ENCODE assay signal across 9 cellular contexts in genomic region chr14:21103165-21103709, GRCh38. TPM values are rescaled to one million over a fixed set of nuclear protein-coding genes. Genes with fewer than 3 reads are reported as not detected.
A peak's percentile ranks its signal among the peaks of the same experiment; 100 is the strongest.
DNase-seq lines count a peak whose midpoint lies in the region; ATAC-seq and TF ChIP-seq lines count a peak whose summit lies in the region.
"Had no signal": no experiment of that assay in that cellular context is flagged by ENCODE, and none has a peak within 500 bp of the region (broad histone marks: within the 10 kb centered on the region; RNA-seq: fewer than 3 reads in every experiment).

No MANE protein-coding gene starts in this region.

- no peak for ATAC-seq in GM18520 (IDR thresholded peaks at IDR 0.05; ENCODE audit: unreplicated experiment)

- DNase-seq in BJ (ENCODE audit: low read depth), result no peak
- DNase-seq in MCF 10A (ENCODE audit: unreplicated experiment), result no peak
- no peak for DNase-seq in NCI-H1694 (lab: John Stamatoyannopoulos, UW)
- no peak for DNase-seq in NCI-H1417 (lab: John Stamatoyannopoulos, UW)
- no peak for DNase-seq in activated effector memory CD4-positive, alpha-beta T cell treated with Interleukin-2 at 50 U/mL for 16 hours

- 0 out of 2 replicates have a peak, but pooled peaks cover 1% of the 10 kb centered on the region for H3K27me3 ChIP-seq in BJ (ENCODE audit: control insufficient read depth, insufficient read depth, low read length)
- no peaks in the 10 kb centered on the region for H3K27me3 ChIP-seq in HUES48 (ENCODE audit: control insufficient read depth, insufficient read depth, low read length)
- H3K27me3 ChIP-seq in muscle layer of duodenum (ENCODE audit: low read depth, low read length), result no peaks in the 10 kb centered on the region

- TSS peak; percentile 54 for BruUV-seq in MCF 10A (replicated peaks; lab: Mats Ljungman, UMichigan)

- peaks cover 55% of the 10 kb centered on the region for H3K4me1 Mint-ChIP-seq in MCF 10A (ENCODE audit: insufficient read depth, unreplicated experiment)

- H3K36me3 ChIP-seq in BJ (ENCODE audit: control insufficient read depth, insufficient read depth, low read length) (no peaks in the 10 kb centered on the region), HUES48 (ENCODE audit: control insufficient read depth, insufficient read depth, low read length) (no peaks in the 10 kb centered on the region), muscle layer of duodenum (ENCODE audit: control insufficient read depth in 1 of 2, insufficient read depth in 2 of 2, low read length in 2 of 2) (no peaks in the 10 kb centered on the region)

- no peaks in the 10 kb centered on the region for H3K27me3 Mint-ChIP-seq in MCF 10A (ENCODE audit: insufficient read depth, unreplicated experiment)

- CTCF ChIA-PET in BJ (lab: Yijun Ruan, JAX), result interaction anchor here (0.6 to 14.7 kb wide), 21 partner anchors 9 to 256 kb away, joined by 3 to 233 read pairs (median 4); partner anchors contain the start of genes ARHGEF40 and TPPP2
- CTCF ChIA-PET in MCF 10A (lab: Yijun Ruan, JAX), result interaction anchor here (0.7 to 10.5 kb wide), 29 partner anchors 9 to 776 kb away, joined by 3 to 248 read pairs (median 9); partner anchors contain the start of genes ARHGEF40, RNASE7 and SLC39A2

- POLR2A ChIA-PET in BJ (lab: Charles Lee), result no interaction called here
- POLR2A ChIA-PET in MCF 10A (lab: Yijun Ruan, JAX), result interaction anchor here (0.7 to 5.2 kb wide), 19 partner anchors 8 to 760 kb away, joined by 3 to 44 read pairs (median 5); partner anchors contain the start of genes ARHGEF40 and RNASE7

- peak overlapping the region; percentile 67 for H3K27ac Mint-ChIP-seq in MCF 10A (ENCODE audit: low read depth, unreplicated experiment)

- H3K27ac ChIP-seq in HUES48 (ENCODE audit: low read depth, low read length) (peak overlapping the region; percentile 99), muscle layer of duodenum (ENCODE audit: low read length) (peak overlapping the region; percentile 92)

- no peaks in the 10 kb centered on the region for H3K9me3 ChIP-seq in HUES48 (ENCODE audit: control insufficient read depth, insufficient read depth, low read length)
- H3K9me3 ChIP-seq in muscle layer of duodenum (ENCODE audit: control insufficient read depth in 1 of 2, low read length in 2 of 2), result no peaks in the 10 kb centered on the region

- H3K36me3 Mint-ChIP-seq in MCF 10A (ENCODE audit: insufficient read depth, unreplicated experiment), result no peaks in the 10 kb centered on the region

- peak overlapping the region; percentile 99 for H3K9ac ChIP-seq in HUES48 (ENCODE audit: low read depth, low read length)

- H3K4me3 Mint-ChIP-seq in MCF 10A (ENCODE audit: unreplicated experiment), result peak overlapping the region; percentile 84

- peak overlapping the region; percentile 69 for H3K4me3 ChIP-seq in BJ (ENCODE audit: low read depth, low read length)
- H3K4me3 ChIP-seq in HUES48 (ENCODE audit: low read depth, low read length), result peak overlapping the region; percentile 80
- H3K4me3 ChIP-seq in muscle layer of duodenum (ENCODE audit: low read depth in 1 of 2, low read length in 2 of 2), result peak overlapping the region; percentile 71 to 73

- H3K4me1 ChIP-seq in HUES48 (ENCODE audit: control insufficient read depth, insufficient read depth, low read length) (peaks cover 51% of the 10 kb centered on the region), muscle layer of duodenum (ENCODE audit: control insufficient read depth in 1 of 2, insufficient read depth in 2 of 2, low read length in 2 of 2) (peaks cover 23 to 49% of the 10 kb centered on the region in 2 donors)

- intact Hi-C loops in MCF 10A (cut with micrococcal nuclease), result loop anchor here (5.0 kb wide), 1 partner anchor 421 kb away; the partner anchor contains the start of gene RNASE4

- no peaks in the 10 kb centered on the region for H3K9me3 Mint-ChIP-seq in MCF 10A (ENCODE audit: unreplicated experiment)

- TF ChIP-seq CTCF in BJ (IDR thresholded peaks at IDR 0.05; ENCODE audit: insufficient read depth, low read depth, low read length) (no peak), MCF 10A (IDR thresholded peaks at IDR 0.05; ENCODE audit: unreplicated experiment) (no peak)

RNA-seq across cellular contexts. Expression of gene TMEM253, which starts 2.4 kb away (rescaled TPM):
- 0.55 and 0.75 TPM in 2 replicates for polyA plus RNA-seq in BJ (2011; rRNA removed)
- polyA minus RNA-seq in BJ (2011; rRNA and poly(A)+ RNA removed), result 0.14 TPM in 1 of 2 replicates, not detected in the other
- 0.59 and 1.6 TPM in 2 replicates for total RNA-seq in MCF 10A (2022)

RNA-seq across cellular contexts. Expression of gene ZNF219, which starts 4.8 kb away (rescaled TPM):
- polyA plus RNA-seq in BJ (2011; rRNA removed), result 10.5 and 12.2 TPM in 2 replicates
- polyA minus RNA-seq in BJ (2011; rRNA and poly(A)+ RNA removed), result 3.9 and 6.1 TPM in 2 replicates
- total RNA-seq in MCF 10A (2022), result 18.4 and 33.8 TPM in 2 replicates

RNA-seq across cellular contexts. Expression of gene ARHGEF40, which starts 33.1 kb away (rescaled TPM):
- 40.4 and 62.7 TPM in 2 replicates for polyA plus RNA-seq in BJ (2011; rRNA removed)
- polyA minus RNA-seq in BJ (2011; rRNA and poly(A)+ RNA removed), result 38.1 and 59.2 TPM in 2 replicates
- 3.6 and 6.7 TPM in 2 replicates for total RNA-seq in MCF 10A (2022)

RNA-seq across cellular contexts. Expression of gene RNASE8, which starts 45.6 kb away (rescaled TPM):
- polyA plus RNA-seq in BJ (2011; rRNA removed), result not detected in 2 replicates
- not detected in 2 replicates for polyA minus RNA-seq in BJ (2011; rRNA and poly(A)+ RNA removed)
- not detected in 2 replicates for total RNA-seq in MCF 10A (2022)
- total RNA-seq: HT1080 had no signal

RNA-seq across cellular contexts. Expression of gene OR5AU1, which starts 52.6 kb away (rescaled TPM):
- polyA plus RNA-seq in BJ (2011; rRNA removed), result not detected in 2 replicates
- polyA minus RNA-seq in BJ (2011; rRNA and poly(A)+ RNA removed), result not detected in 2 replicates
- not detected in 2 replicates for total RNA-seq in MCF 10A (2022)
- total RNA-seq: HT1080 had no signal
